ENCODE assay signal across 8 cellular contexts in the genomic region with DNA sequence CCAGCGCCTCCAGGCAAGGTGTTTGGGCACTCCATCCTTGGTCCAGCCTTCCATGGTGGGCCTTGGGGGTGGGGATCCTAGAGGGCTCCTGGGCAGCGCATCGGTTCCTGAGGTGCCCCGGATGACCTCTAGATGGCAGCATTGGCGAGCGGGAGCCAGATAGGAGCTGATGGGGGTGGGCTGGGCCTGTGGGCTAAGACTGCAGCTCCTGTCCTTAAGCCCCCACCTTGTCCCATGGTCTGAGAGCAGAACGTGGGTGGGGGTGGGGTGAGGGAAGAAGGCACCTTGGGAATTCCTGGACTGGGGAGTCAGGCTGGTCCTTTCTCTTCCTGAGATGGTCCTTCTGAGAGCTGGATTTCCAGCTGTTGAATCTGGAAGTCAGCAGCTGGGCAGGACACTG.
A peak's percentile ranks its signal among the peaks of the same experiment; 100 is the strongest.
DNase-seq lines count a peak whose midpoint lies in the region; ATAC-seq lines count a peak whose summit lies in the region.

No MANE protein-coding gene starts in this region.

- POLR2A ChIA-PET in activated CD4-positive, alpha-beta T cell treated with anti-CD3 and anti-CD28 coated beads for 36 hours (lab: Charles Lee), result no interaction called here

- H3K9me3 Mint-ChIP-seq in activated CD4-positive, alpha-beta T cell treated with anti-CD3 and anti-CD28 coated beads for 36 hours (ENCODE audit: low read depth), result no peaks in the 10 kb centered on the region
- no peaks in the 10 kb centered on the region for H3K9me3 Mint-ChIP-seq in stimulated activated naive B cell treated with anti-CD40 and anti-IgM and Interleukin-4, amounts not matched to agents 10 μg/mL and 1 μg/mL and 100 μg/mL, for 72 hours

- no peak overlapping the region for H3K4me3 Mint-ChIP-seq in activated CD4-positive, alpha-beta T cell treated with anti-CD3 and anti-CD28 coated beads for 36 hours
- H3K4me3 Mint-ChIP-seq in stimulated activated naive B cell treated with anti-CD40 and anti-IgM and Interleukin-4, amounts not matched to agents 10 μg/mL and 1 μg/mL and 100 μg/mL, for 72 hours, result no peak overlapping the region

- DNase-seq in Right ventricle myocardium inferior (ENCODE audit: missing footprints) (peak; percentile 80), cardiac septum (ENCODE audit: low spot score) (no peak), NCI-H2171 (lab: John Stamatoyannopoulos, UW) (peak; percentile 39), middle frontal gyrus (ENCODE audit: extremely low spot score, low spot score) (peak; percentile 6)
- peak; percentile 73 for DNase-seq in activated CD4-positive, alpha-beta T cell treated with anti-CD3 and anti-CD28 coated beads for 36 hours
- peak; percentile 30 for DNase-seq in effector CD4-positive, alpha-beta T cell
- peak; percentile 40 for DNase-seq in stimulated activated naive B cell treated with anti-CD40 and anti-IgM and Interleukin-4, amounts not matched to agents 10 μg/mL and 1 μg/mL and 100 μg/mL, for 72 hours

- no peaks in the 10 kb centered on the region for H3K4me1 Mint-ChIP-seq in activated CD4-positive, alpha-beta T cell treated with anti-CD3 and anti-CD28 coated beads for 36 hours
- H3K4me1 Mint-ChIP-seq in stimulated activated naive B cell treated with anti-CD40 and anti-IgM and Interleukin-4, amounts not matched to agents 10 μg/mL and 1 μg/mL and 100 μg/mL, for 72 hours, result peaks cover 0 to 2% of the 10 kb centered on the region in 2 donors

- ATAC-seq in Right ventricle myocardium inferior (peak; percentile 50), HG02623 (IDR thresholded peaks at IDR 0.05; ENCODE audit: unreplicated experiment) (no peak)
- peak; percentile 72 for ATAC-seq in activated CD4-positive, alpha-beta T cell treated with anti-CD3 and anti-CD28 coated beads for 36 hours
- peak; percentile 79 to 85 for ATAC-seq in stimulated activated naive B cell treated with anti-CD40 and anti-IgM and Interleukin-4, amounts not matched to agents 10 μg/mL and 1 μg/mL and 100 μg/mL, for 72 hours (replicated peaks)

- H3K27me3 Mint-ChIP-seq in activated CD4-positive, alpha-beta T cell treated with anti-CD3 and anti-CD28 coated beads for 36 hours, result peaks cover 17% of the 10 kb centered on the region
- H3K27me3 Mint-ChIP-seq in stimulated activated naive B cell treated with anti-CD40 and anti-IgM and Interleukin-4, amounts not matched to agents 10 μg/mL and 1 μg/mL and 100 μg/mL, for 72 hours, result peaks cover 41 to 48% of the 10 kb centered on the region in 2 donors

- no peaks in the 10 kb centered on the region for H3K36me3 Mint-ChIP-seq in activated CD4-positive, alpha-beta T cell treated with anti-CD3 and anti-CD28 coated beads for 36 hours (ENCODE audit: low read depth)
- no peaks in the 10 kb centered on the region for H3K36me3 Mint-ChIP-seq in stimulated activated naive B cell treated with anti-CD40 and anti-IgM and Interleukin-4, amounts not matched to agents 10 μg/mL and 1 μg/mL and 100 μg/mL, for 72 hours

- CTCF ChIA-PET in activated CD4-positive, alpha-beta T cell treated with anti-CD3 and anti-CD28 coated beads for 36 hours (lab: Charles Lee), result interaction anchor here (0.5 to 3.6 kb wide), 18 partner anchors 9 to 1712 kb away, joined by 3 to 17 read pairs (median 3); no protein-coding TSS in a partner anchor

- H3K27ac Mint-ChIP-seq in activated CD4-positive, alpha-beta T cell treated with anti-CD3 and anti-CD28 coated beads for 36 hours, result no peak overlapping the region
- no peak overlapping the region for H3K27ac Mint-ChIP-seq in stimulated activated naive B cell treated with anti-CD40 and anti-IgM and Interleukin-4, amounts not matched to agents 10 μg/mL and 1 μg/mL and 100 μg/mL, for 72 hours

- intact Hi-C loops in Right ventricle myocardium inferior (cut with DNase I) (loop anchor here (5.0 to 10.0 kb wide), 2 partner anchors 459 to 856 kb away; a partner anchor contains a TSS), cardiac septum (cut with DNase I) (loop anchor here (5.0 kb wide), 1 partner anchor 856 kb away; no protein-coding TSS in a partner anchor)
- intact Hi-C loops in activated CD4-positive, alpha-beta T cell treated with anti-CD3 and anti-CD28 coated beads for 36 hours (cut with DNase I, micrococcal nuclease), result loop anchor here (10.0 kb wide), 2 partner anchors 749 to 859 kb away; no protein-coding TSS in a partner anchor
